10 cellular contexts compared by ENCODE assay signal in the genomic region with DNA sequence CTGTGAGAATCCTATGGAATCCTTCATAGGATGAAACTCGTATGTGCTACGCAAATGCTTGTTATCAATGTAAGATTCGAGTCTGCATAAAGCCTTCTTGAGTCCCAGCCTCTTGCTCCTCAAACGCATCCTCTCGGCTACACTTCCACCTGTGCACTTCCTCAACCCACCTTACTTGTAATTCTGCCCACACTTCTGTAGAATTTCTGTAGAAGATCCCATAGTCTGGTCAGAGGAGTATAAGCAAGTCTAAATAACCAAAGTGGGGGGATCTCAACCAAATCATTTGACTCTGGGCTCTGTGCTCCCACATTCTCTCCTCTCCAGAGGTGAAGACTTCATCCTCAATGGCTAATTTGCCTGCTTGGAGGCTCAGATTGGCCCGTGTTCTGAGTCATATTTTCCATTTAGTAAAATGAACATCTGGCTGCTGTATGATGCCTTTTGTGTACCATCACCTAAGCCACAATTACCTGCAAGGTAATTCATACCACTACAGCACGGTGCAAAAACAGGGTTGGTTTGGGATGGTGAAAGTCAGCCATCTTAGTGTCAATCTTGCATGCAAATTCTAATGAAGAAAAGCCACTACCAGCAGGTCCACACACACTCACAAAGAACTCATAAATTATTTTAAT.
DNase-seq lines count a peak whose midpoint lies in the region; ATAC-seq lines count a peak whose summit lies in the region.
"Had no signal": no experiment of that assay in that cellular context is flagged by ENCODE, and none has a peak within 500 bp of the region (broad histone marks: within the 10 kb centered on the region; RNA-seq: fewer than 3 reads in every experiment).

No MANE protein-coding gene starts in this region.

- H3K4me1 Mint-ChIP-seq in activated CD4-positive, alpha-beta T cell treated with anti-CD3 and anti-CD28 coated beads for 36 hours: peaks cover 92% of the 10 kb centered on the region
- H3K4me1 Mint-ChIP-seq in activated CD8-positive, alpha-beta T cell treated with anti-CD3 and anti-CD28 coated beads, Interleukin-2, amount 10 ng/mL, durations not matched to agents 7 days and 5 days (ENCODE audit: low read depth): peaks cover 97% of the 10 kb centered on the region
- peaks cover 99% of the 10 kb centered on the region for H3K4me1 Mint-ChIP-seq in stimulated activated naive CD8-positive, alpha-beta T cell treated with anti-CD3 and anti-CD28 coated beads, Interleukin-15, amount 100 ng/mL, for 72 hours

- H3K4me3 Mint-ChIP-seq in activated CD4-positive, alpha-beta T cell treated with anti-CD3 and anti-CD28 coated beads for 36 hours: peak overlapping the region; percentile 57
- H3K4me3 Mint-ChIP-seq in activated CD8-positive, alpha-beta T cell treated with anti-CD3 and anti-CD28 coated beads, Interleukin-2, amount 10 ng/mL, durations not matched to agents 7 days and 5 days: peak overlapping the region; percentile 65
- peak overlapping the region; percentile 69 to 81 for H3K4me3 Mint-ChIP-seq in stimulated activated naive CD8-positive, alpha-beta T cell treated with anti-CD3 and anti-CD28 coated beads, Interleukin-15, amount 100 ng/mL, for 72 hours

- peak overlapping the region; percentile 95 for H3K27ac Mint-ChIP-seq in activated CD4-positive, alpha-beta T cell treated with anti-CD3 and anti-CD28 coated beads for 36 hours
- H3K27ac Mint-ChIP-seq in activated CD8-positive, alpha-beta T cell treated with anti-CD3 and anti-CD28 coated beads, Interleukin-2, amount 10 ng/mL, durations not matched to agents 7 days and 5 days: peak overlapping the region; percentile 95
- H3K27ac Mint-ChIP-seq in stimulated activated naive CD8-positive, alpha-beta T cell treated with anti-CD3 and anti-CD28 coated beads, Interleukin-15, amount 100 ng/mL, for 72 hours: peak overlapping the region; percentile 91 to 92

- intact Hi-C loops in activated CD4-positive, alpha-beta T cell treated with anti-CD3 and anti-CD28 coated beads for 36 hours (cut with DNase I, micrococcal nuclease): loop anchor here (1.0 to 5.0 kb wide), 6 partner anchors 13 to 269 kb away; partner anchors contain the start of gene PARP1 (in 1 of the 2)

- peak; percentile 45 for DNase-seq in activated CD4-positive, alpha-beta T cell treated with anti-CD3 and anti-CD28 coated beads for 36 hours
- DNase-seq in activated CD4-positive, alpha-beta T cell treated with anti-CD3 and anti-CD28 coated beads, Interleukin-2, amount 50 U/mL, for 48 hours: no peak
- DNase-seq in activated CD8-positive, alpha-beta T cell treated with anti-CD3 and anti-CD28 coated beads, Interleukin-2, amount 10 ng/mL, durations not matched to agents 7 days and 5 days: no peak
- DNase-seq in germinal center (ENCODE audit: low spot score) (peak; percentile 61), GM19238 (ENCODE audit: insufficient read length, low spot score) (no peak)
- peak in 1 of 2 donors; percentile 52 for DNase-seq in stimulated activated naive CD8-positive, alpha-beta T cell treated with anti-CD3 and anti-CD28 coated beads, Interleukin-15, amount 100 ng/mL, for 72 hours
- DNase-seq: MG63, PC-9 had no signal

- peaks cover 37% of the 10 kb centered on the region for H3K36me3 Mint-ChIP-seq in activated CD4-positive, alpha-beta T cell treated with anti-CD3 and anti-CD28 coated beads for 36 hours (ENCODE audit: low read depth)
- H3K36me3 Mint-ChIP-seq in activated CD8-positive, alpha-beta T cell treated with anti-CD3 and anti-CD28 coated beads, Interleukin-2, amount 10 ng/mL, durations not matched to agents 7 days and 5 days (ENCODE audit: low read depth): peaks cover 40% of the 10 kb centered on the region

- no peaks in the 10 kb centered on the region for H3K27me3 Mint-ChIP-seq in activated CD4-positive, alpha-beta T cell treated with anti-CD3 and anti-CD28 coated beads for 36 hours
- H3K27me3 Mint-ChIP-seq in activated CD8-positive, alpha-beta T cell treated with anti-CD3 and anti-CD28 coated beads, Interleukin-2, amount 10 ng/mL, durations not matched to agents 7 days and 5 days (ENCODE audit: low read depth): no peaks in the 10 kb centered on the region
- no peaks in the 10 kb centered on the region for H3K27me3 Mint-ChIP-seq in stimulated activated naive CD8-positive, alpha-beta T cell treated with anti-CD3 and anti-CD28 coated beads, Interleukin-15, amount 100 ng/mL, for 72 hours

- CTCF ChIA-PET in activated CD4-positive, alpha-beta T cell treated with anti-CD3 and anti-CD28 coated beads for 36 hours (lab: Charles Lee): interaction anchor here (0.7 kb wide), 1 partner anchor 10 kb away, joined by 4 read pairs; no protein-coding TSS in a partner anchor
- CTCF ChIA-PET in activated CD8-positive, alpha-beta T cell treated with anti-CD3 and anti-CD28 coated beads, Interleukin-2, amount 10 ng/mL, durations not matched to agents 7 days and 5 days (lab: Charles Lee): interaction anchor here (2.3 kb wide), 1 partner anchor 14 kb away, joined by 13 read pairs; no protein-coding TSS in a partner anchor

- H3K9me3 Mint-ChIP-seq in activated CD4-positive, alpha-beta T cell treated with anti-CD3 and anti-CD28 coated beads for 36 hours (ENCODE audit: low read depth): no peaks in the 10 kb centered on the region
- no peaks in the 10 kb centered on the region for H3K9me3 Mint-ChIP-seq in activated CD8-positive, alpha-beta T cell treated with anti-CD3 and anti-CD28 coated beads, Interleukin-2, amount 10 ng/mL, durations not matched to agents 7 days and 5 days (ENCODE audit: insufficient read depth)
- no peaks in the 10 kb centered on the region for H3K9me3 Mint-ChIP-seq in stimulated activated naive CD8-positive, alpha-beta T cell treated with anti-CD3 and anti-CD28 coated beads, Interleukin-15, amount 100 ng/mL, for 72 hours

- peak; percentile 20 for ATAC-seq in activated CD4-positive, alpha-beta T cell treated with anti-CD3 and anti-CD28 coated beads for 36 hours
- peak; percentile 2 for ATAC-seq in activated CD8-positive, alpha-beta T cell treated with anti-CD3 and anti-CD28 coated beads, Interleukin-2, amount 10 ng/mL, durations not matched to agents 7 days and 5 days
- peak; percentile 26 for ATAC-seq in stimulated activated naive CD8-positive, alpha-beta T cell treated with anti-CD3 and anti-CD28 coated beads, Interleukin-15, amount 100 ng/mL, for 72 hours
- ATAC-seq in HG03469 (IDR thresholded peaks at IDR 0.05; ENCODE audit: unreplicated experiment): no peak
- no peak for ATAC-seq in HG03354 (IDR thresholded peaks at IDR 0.05; ENCODE audit: poor library complexity, severe bottlenecking, unreplicated experiment)

- POLR2A ChIA-PET in activated CD4-positive, alpha-beta T cell treated with anti-CD3 and anti-CD28 coated beads for 36 hours (lab: Charles Lee): no interaction called here
- POLR2A ChIA-PET in activated CD8-positive, alpha-beta T cell treated with anti-CD3 and anti-CD28 coated beads, Interleukin-2, amount 10 ng/mL, durations not matched to agents 7 days and 5 days (lab: Charles Lee): interaction anchor here (0.6 to 5.5 kb wide), 3 partner anchors 13 to 35 kb away, joined by 3 to 40 read pairs (median 17); no protein-coding TSS in a partner anchor

Comparison
In these comparisons a context has a peak if more than half of its experiments do, and no peak if none do; other contexts are left out.
1. DNase-seq: peak in activated CD4-positive, alpha-beta T cell treated with anti-CD3 and anti-CD28 coated beads for 36 hours (single experiment) and germinal center (single experiment); none in activated CD4-positive, alpha-beta T cell treated with anti-CD3 and anti-CD28 coated beads, Interleukin-2, amount 50 U/mL, for 48 hours (0 of 2), activated CD8-positive, alpha-beta T cell treated with anti-CD3 and anti-CD28 coated beads, Interleukin-2, amount 10 ng/mL, durations not matched to agents 7 days and 5 days (single experiment) and GM19238 (single experiment).
2. ATAC-seq: peak in activated CD4-positive, alpha-beta T cell treated with anti-CD3 and anti-CD28 coated beads for 36 hours (single experiment), activated CD8-positive, alpha-beta T cell treated with anti-CD3 and anti-CD28 coated beads, Interleukin-2, amount 10 ng/mL, durations not matched to agents 7 days and 5 days (single experiment) and stimulated activated naive CD8-positive, alpha-beta T cell treated with anti-CD3 and anti-CD28 coated beads, Interleukin-15, amount 100 ng/mL, for 72 hours (single experiment); none in HG03469 (single experiment) and HG03354 (single experiment).
3. Peak in every context shown above with its lines, with median percentiles within 50 percentile points of each other: H3K27ac Mint-ChIP-seq and H3K4me3 Mint-ChIP-seq.